ENCODE assay signal across 1 cellular context in the genomic region with DNA sequence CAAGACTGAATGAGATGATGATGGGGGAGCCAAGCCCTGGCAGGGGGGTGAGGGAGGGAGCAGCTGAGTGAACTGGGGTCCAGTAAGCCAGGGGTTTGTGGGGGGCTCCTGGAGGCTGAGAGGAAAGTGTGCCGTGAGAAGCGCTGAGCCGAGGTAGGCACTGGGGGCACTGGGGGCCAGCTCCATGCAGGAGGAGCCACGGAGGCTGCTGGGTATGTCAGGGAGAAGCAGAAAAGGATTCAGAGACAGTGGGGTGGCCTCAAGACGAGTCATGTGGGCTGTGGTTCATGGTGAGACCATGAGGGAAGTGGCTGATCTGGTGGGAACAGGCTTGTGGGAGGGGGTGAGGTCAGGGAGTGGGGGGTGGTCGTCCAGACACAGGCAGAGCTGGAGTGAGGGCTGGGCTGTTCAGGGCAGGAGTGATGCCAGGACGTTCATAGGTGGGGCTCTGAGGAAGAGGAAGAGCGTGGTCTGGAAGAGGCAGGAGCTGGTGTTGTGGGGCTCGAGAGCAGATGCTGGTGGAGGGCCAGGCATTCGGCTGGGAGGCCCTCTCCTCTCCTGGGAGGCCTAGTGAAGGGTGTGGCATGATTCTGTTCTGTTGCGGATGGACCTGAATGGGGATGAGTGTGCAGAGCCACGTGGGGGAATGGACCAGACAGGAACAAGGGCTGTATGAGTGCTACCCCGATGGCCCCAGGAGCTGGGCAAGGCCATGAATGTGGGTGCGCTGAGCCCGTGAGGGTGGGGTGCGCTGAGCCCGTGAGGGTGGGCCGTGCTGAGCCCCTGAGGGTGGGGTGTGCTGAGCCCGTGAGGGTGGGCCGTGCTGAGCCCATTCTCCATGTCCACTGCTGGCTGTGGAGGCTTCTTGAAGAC.
TF ChIP-seq lines count a peak whose summit lies in the region.

No MANE protein-coding gene starts in this region.

TF ChIP-seq in IMR-90, 13 proteins besides CTCF, POLR2A, EP300 and RAD21 (continued from another document):
- TF ChIP-seq MAFK (IDR thresholded peaks at IDR 0.05; ENCODE audit: low read depth, low read length) (no peak), FOS (IDR thresholded peaks at IDR 0.05; ENCODE audit: low read depth, low read length) (no peak), SMC3 (IDR thresholded peaks at IDR 0.05; ENCODE audit: low read depth, low read length) (no peak), BHLHE40 (IDR thresholded peaks at IDR 0.05; ENCODE audit: low read depth, low read length) (no peak), MAZ (IDR thresholded peaks at IDR 0.05; ENCODE audit: borderline replicate concordance, low read depth, low read length) (no peak), NFE2L2 (IDR thresholded peaks at IDR 0.05; ENCODE audit: low read depth, low read length) (no peak)
- TF ChIP-seq, protein P1, sequence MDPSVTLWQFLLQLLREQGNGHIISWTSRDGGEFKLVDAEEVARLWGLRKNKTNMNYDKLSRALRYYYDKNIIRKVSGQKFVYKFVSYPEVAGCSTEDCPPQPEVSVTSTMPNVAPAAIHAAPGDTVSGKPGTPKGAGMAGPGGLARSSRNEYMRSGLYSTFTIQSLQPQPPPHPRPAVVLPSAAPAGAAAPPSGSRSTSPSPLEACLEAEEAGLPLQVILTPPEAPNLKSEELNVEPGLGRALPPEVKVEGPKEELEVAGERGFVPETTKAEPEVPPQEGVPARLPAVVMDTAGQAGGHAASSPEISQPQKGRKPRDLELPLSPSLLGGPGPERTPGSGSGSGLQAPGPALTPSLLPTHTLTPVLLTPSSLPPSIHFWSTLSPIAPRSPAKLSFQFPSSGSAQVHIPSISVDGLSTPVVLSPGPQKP (IDR thresholded peaks at IDR 0.05; ENCODE audit: borderline replicate concordance, low read depth, low read length), result no peak
